Comparison of ENCODE assay signal across 1 cellular context in the genomic region with DNA sequence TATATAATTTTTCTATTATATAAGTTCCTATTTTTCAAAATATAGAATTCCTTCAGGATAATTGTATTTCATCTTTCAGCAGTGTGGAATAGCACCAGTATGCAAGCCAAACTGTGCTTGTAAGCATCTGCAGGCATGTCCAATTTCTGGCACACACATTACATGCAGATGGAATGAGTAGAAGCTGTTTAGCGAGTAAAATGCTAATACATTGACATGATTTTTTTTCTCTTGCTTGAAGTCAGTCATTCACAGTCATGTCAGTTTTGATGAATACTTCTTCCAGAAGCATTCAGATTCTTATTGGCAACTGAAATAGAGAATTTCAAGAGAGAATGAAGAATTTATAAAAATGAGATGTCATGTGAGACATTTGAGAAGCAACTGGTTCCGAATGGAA.
TF ChIP-seq lines count a peak whose summit lies in the region.

No MANE protein-coding gene starts in this region.

TF ChIP-seq in HepG2, 621 proteins besides CTCF, POLR2A, EP300 and RAD21:
- TF ChIP-seq, protein P1, sequence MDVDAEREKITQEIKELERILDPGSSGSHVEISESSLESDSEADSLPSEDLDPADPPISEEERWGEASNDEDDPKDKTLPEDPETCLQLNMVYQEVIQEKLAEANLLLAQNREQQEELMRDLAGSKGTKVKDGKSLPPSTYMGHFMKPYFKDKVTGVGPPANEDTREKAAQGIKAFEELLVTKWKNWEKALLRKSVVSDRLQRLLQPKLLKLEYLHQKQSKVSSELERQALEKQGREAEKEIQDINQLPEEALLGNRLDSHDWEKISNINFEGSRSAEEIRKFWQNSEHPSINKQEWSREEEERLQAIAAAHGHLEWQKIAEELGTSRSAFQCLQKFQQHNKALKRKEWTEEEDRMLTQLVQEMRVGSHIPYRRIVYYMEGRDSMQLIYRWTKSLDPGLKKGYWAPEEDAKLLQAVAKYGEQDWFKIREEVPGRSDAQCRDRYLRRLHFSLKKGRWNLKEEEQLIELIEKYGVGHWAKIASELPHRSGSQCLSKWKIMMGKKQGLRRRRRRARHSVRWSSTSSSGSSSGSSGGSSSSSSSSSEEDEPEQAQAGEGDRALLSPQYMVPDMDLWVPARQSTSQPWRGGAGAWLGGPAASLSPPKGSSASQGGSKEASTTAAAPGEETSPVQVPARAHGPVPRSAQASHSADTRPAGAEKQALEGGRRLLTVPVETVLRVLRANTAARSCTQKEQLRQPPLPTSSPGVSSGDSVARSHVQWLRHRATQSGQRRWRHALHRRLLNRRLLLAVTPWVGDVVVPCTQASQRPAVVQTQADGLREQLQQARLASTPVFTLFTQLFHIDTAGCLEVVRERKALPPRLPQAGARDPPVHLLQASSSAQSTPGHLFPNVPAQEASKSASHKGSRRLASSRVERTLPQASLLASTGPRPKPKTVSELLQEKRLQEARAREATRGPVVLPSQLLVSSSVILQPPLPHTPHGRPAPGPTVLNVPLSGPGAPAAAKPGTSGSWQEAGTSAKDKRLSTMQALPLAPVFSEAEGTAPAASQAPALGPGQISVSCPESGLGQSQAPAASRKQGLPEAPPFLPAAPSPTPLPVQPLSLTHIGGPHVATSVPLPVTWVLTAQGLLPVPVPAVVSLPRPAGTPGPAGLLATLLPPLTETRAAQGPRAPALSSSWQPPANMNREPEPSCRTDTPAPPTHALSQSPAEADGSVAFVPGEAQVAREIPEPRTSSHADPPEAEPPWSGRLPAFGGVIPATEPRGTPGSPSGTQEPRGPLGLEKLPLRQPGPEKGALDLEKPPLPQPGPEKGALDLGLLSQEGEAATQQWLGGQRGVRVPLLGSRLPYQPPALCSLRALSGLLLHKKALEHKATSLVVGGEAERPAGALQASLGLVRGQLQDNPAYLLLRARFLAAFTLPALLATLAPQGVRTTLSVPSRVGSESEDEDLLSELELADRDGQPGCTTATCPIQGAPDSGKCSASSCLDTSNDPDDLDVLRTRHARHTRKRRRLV (CRISPR knock-in tag; IDR thresholded peaks at IDR 0.05), result no peak
- no peak for TF ChIP-seq ZZZ3 (CRISPR knock-in tag; IDR thresholded peaks at IDR 0.05; ENCODE audit: borderline replicate concordance)
- no peak for TF ChIP-seq ZNF326 (CRISPR knock-in tag; IDR thresholded peaks at IDR 0.05; ENCODE audit: borderline replicate concordance)
- TF ChIP-seq ZMAT3 (CRISPR knock-in tag; conservative IDR thresholded peaks at IDR 0.05), result no peak
- no peak for TF ChIP-seq ATF7 (IDR thresholded peaks at IDR 0.05)
- TF ChIP-seq ATF7 (CRISPR knock-in tag; IDR thresholded peaks at IDR 0.05), result no peak
- no peak for TF ChIP-seq CCDC6 (CRISPR knock-in tag; IDR thresholded peaks at IDR 0.05)
- TF ChIP-seq ZNF782 (CRISPR knock-in tag; IDR thresholded peaks at IDR 0.05; ENCODE audit: borderline replicate concordance), result no peak
- TF ChIP-seq, protein P2, sequence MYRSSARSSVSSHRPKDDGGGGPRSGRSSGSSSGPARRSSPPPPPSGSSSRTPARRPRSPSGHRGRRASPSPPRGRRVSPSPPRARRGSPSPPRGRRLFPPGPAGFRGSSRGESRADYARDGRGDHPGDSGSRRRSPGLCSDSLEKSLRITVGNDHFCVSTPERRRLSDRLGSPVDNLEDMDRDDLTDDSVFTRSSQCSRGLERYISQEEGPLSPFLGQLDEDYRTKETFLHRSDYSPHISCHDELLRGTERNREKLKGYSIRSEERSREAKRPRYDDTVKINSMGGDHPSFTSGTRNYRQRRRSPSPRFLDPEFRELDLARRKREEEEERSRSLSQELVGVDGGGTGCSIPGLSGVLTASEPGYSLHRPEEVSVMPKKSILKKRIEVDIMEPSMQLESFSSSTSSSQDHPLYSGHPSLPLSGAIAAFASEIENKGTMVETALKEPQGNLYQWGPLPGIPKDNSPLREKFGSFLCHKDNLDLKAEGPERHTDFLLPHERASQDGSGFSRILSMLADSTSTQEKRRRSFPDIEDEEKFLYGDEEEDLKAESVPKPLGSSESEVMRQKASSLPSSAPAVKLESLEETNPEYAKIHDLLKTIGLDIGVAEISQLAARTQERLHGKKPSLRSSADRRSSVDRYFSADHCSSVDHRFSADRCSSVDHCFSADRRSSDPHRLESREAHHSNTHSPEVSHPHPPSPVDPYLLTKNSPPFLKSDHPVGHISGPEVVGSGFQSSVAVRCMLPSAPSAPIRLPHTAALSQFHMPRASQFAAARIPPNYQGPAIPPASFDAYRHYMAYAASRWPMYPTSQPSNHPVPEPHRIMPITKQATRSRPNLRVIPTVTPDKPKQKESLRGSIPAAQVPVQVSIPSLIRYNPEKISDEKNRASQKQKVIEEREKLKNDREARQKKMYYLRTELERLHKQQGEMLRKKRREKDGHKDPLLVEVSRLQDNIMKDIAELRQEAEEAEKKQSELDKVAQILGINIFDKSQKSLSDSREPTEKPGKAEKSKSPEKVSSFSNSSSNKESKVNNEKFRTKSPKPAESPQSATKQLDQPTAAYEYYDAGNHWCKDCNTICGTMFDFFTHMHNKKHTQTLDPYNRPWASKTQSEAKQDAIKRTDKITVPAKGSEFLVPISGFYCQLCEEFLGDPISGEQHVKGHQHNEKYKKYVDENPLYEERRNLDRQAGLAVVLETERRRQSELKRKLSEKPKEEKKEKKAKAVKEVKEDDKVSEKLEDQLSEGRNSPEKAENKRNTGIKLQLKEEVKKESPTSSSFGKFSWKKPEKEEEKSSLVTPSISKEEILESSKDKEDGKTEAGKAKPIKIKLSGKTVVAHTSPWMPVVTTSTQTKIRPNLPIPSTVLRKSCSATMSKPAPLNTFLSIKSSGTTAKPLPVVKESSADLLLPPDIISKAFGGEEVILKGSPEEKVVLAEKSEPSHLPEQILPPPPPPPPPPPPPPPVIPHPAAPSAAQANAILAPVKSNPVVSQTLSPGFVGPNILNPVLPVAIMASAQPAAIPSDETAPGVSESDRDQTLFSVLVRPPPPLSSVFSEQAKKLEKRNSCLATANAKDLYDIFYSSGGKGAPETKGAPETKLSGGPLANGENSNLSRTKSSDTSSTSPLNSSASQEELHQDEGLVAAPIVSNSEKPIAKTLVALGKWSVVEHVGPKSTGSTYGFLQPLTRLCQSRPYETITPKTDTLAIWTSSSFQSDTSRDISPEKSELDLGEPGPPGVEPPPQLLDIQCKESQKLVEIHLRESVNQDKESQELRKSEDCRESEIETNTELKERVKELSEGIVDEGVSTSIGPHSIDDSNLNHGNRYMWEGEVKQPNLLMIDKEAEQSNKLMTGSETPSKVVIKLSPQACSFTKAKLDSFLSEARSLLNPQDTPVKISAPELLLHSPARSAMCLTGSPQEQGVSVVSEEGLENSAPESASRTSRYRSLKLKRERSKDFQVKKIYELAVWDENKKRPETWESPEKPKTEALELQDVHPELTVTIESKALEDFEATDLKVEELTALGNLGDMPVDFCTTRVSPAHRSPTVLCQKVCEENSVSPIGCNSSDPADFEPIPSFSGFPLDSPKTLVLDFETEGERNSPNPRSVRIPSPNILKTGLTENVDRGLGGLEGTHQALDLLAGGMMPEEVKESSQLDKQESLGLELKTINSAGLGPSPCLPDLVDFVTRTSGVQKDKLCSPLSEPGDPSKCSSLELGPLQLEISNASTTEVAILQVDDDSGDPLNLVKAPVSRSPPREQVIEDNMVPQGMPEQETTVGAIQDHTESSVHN (CRISPR knock-in tag; IDR thresholded peaks at IDR 0.05), result no peak
- TF ChIP-seq, protein P3, sequence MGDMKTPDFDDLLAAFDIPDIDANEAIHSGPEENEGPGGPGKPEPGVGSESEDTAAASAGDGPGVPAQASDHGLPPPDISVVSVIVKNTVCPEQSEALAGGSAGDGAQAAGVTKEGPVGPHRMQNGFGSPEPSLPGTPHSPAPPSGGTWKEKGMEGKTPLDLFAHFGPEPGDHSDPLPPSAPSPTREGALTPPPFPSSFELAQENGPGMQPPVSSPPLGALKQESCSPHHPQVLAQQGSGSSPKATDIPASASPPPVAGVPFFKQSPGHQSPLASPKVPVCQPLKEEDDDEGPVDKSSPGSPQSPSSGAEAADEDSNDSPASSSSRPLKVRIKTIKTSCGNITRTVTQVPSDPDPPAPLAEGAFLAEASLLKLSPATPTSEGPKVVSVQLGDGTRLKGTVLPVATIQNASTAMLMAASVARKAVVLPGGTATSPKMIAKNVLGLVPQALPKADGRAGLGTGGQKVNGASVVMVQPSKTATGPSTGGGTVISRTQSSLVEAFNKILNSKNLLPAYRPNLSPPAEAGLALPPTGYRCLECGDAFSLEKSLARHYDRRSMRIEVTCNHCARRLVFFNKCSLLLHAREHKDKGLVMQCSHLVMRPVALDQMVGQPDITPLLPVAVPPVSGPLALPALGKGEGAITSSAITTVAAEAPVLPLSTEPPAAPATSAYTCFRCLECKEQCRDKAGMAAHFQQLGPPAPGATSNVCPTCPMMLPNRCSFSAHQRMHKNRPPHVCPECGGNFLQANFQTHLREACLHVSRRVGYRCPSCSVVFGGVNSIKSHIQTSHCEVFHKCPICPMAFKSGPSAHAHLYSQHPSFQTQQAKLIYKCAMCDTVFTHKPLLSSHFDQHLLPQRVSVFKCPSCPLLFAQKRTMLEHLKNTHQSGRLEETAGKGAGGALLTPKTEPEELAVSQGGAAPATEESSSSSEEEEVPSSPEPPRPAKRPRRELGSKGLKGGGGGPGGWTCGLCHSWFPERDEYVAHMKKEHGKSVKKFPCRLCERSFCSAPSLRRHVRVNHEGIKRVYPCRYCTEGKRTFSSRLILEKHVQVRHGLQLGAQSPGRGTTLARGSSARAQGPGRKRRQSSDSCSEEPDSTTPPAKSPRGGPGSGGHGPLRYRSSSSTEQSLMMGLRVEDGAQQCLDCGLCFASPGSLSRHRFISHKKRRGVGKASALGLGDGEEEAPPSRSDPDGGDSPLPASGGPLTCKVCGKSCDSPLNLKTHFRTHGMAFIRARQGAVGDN (CRISPR knock-in tag; IDR thresholded peaks at IDR 0.05), result no peak
- no peak for TF ChIP-seq ZNF557 (CRISPR knock-in tag; IDR thresholded peaks at IDR 0.05)
